9 cellular contexts compared by ENCODE assay signal in genomic region chr15:85831415-85832113, GRCh38. TPM values are rescaled to one million over a fixed set of nuclear protein-coding genes. Genes with fewer than 3 reads are reported as not detected.
A peak's percentile ranks its signal among the peaks of the same experiment; 100 is the strongest.
DNase-seq lines count a peak whose midpoint lies in the region; ATAC-seq and TF ChIP-seq lines count a peak whose summit lies in the region.
"Had no signal": no experiment of that assay in that cellular context is flagged by ENCODE, and none has a peak within 500 bp of the region (broad histone marks: within the 10 kb centered on the region; RNA-seq: fewer than 3 reads in every experiment).

No MANE protein-coding gene starts in this region.

- no peak overlapping the region for H3K27ac ChIP-seq in adrenal gland
- no peak overlapping the region for H3K27ac ChIP-seq in heart right ventricle

- H3K4me3 ChIP-seq in adrenal gland (no peak overlapping the region), heart right ventricle (no peak overlapping the region)

- H3K4me1 ChIP-seq in adrenal gland (replicated peaks in 1 of 2) (no peaks in the 10 kb centered on the region), heart right ventricle (peaks cover 0 to under 1% (median 0%) of the 10 kb centered on the region in 9 donors)

- H3K27me3 ChIP-seq in adrenal gland: no peaks in the 10 kb centered on the region
- H3K27me3 ChIP-seq in heart right ventricle: peaks cover 0 to 3% (median 0%) of the 10 kb centered on the region in 7 donors

- ATAC-seq in heart right ventricle (peak; percentile 82 to 94 (median 87)), HG03439 (IDR thresholded peaks at IDR 0.05; ENCODE audit: unreplicated experiment) (no peak)
- ATAC-seq: CD8-positive, alpha-beta T cell had no signal

- DNase-seq in SHP77 (lab: John Stamatoyannopoulos, UW): peak; percentile 51 to 65
- no peak for DNase-seq in SHP77 treated with DMSO at 0.1 percent for 48 hours (lab: John Stamatoyannopoulos, UW)
- DNase-seq in NCI-H524 treated with DMSO at 0.1 percent for 48 hours (lab: John Stamatoyannopoulos, UW): peak; percentile 92
- peak; percentile 41 to 85 (median 74) for DNase-seq in adrenal gland
- DNase-seq in heart right ventricle: peak; percentile 47 to 66
- DNase-seq in putamen (ENCODE audit: low spot score): peak; percentile 34
- DNase-seq in DMS79 (lab: John Stamatoyannopoulos, UW): no peak

- no peak for TF ChIP-seq POLR2A in adrenal gland (IDR thresholded peaks at IDR 0.05)

- H3K36me3 ChIP-seq in adrenal gland (replicated peaks in 1 of 2): no peaks in the 10 kb centered on the region
- no peaks in the 10 kb centered on the region for H3K36me3 ChIP-seq in heart right ventricle

- H3K9me3 ChIP-seq in adrenal gland (replicated peaks in 1 of 3): no peaks in the 10 kb centered on the region
- no peaks in the 10 kb centered on the region for H3K9me3 ChIP-seq in heart right ventricle

- 51 to 75% (median 56%) methylated on average over 11 to 15 of the region's 15 CpGs for WGBS in adrenal gland, 4 donors
- 56 to 58% methylated on average over 15 of the region's 15 CpGs for WGBS in heart right ventricle, 2 donors

- intact Hi-C loops in adrenal gland (cut with DNase I): loop anchor here in 1 of 2 donors (5.0 kb wide), 1 partner anchor 104 kb away; no protein-coding TSS in a partner anchor
- intact Hi-C loops in heart right ventricle (cut with DNase I): loop anchor here (2.0 to 10.0 kb wide), 10 partner anchors 34 to 537 kb away; no protein-coding TSS in a partner anchor

- TF ChIP-seq CTCF in adrenal gland (IDR thresholded peaks at IDR 0.05) (peak; percentile 42 to 78 (median 58)), heart right ventricle (IDR thresholded peaks at IDR 0.05) (peak; percentile 37 to 76 (median 65))

RNA-seq across cellular contexts. Expression of gene KLHL25, which starts 36.8 kb away (rescaled TPM):
- total RNA-seq in adrenal gland: 1 to 10 TPM; 3.7 to 6.2 (median 4.5) TPM
- polyA plus RNA-seq in adrenal gland: 1 to 10 TPM; 1.4 to 3.9 (median 3.9) TPM
- total RNA-seq in heart right ventricle: 1 to 10 TPM; 1.9 to 4.6 (median 3.2) TPM
- polyA plus RNA-seq in heart right ventricle: 1 to 10 TPM; 3.2 to 9.2 TPM

Comparison
In these comparisons a context has a peak if more than half of its experiments do, and no peak if none do; other contexts are left out.
1. DNase-seq: peak in SHP77 (2 of 2), NCI-H524 treated with DMSO at 0.1 percent for 48 hours (single experiment), adrenal gland (7 of 7), heart right ventricle (2 of 2) and putamen (single experiment); none in SHP77 treated with DMSO at 0.1 percent for 48 hours (single experiment) and DMS79 (single experiment).